Comparison of ENCODE assay signal across 12 cellular contexts in genomic region chr7:69782917-69783684, GRCh38.
DNase-seq lines count a peak whose midpoint lies in the region; ATAC-seq, FAIRE-seq and TF ChIP-seq lines count a peak whose summit lies in the region.
"Had no signal": no experiment of that assay in that cellular context is flagged by ENCODE, and none has a peak within 500 bp of the region (broad histone marks: within the 10 kb centered on the region; RNA-seq: fewer than 3 reads in every experiment).

No MANE protein-coding gene starts in this region.

- H3K27ac Mint-ChIP-seq in chondrocyte (ENCODE audit: unreplicated experiment): peak overlapping the region; percentile 58
- H3K27ac Mint-ChIP-seq in activated naive CD4-positive, alpha-beta T cell treated with anti-CD3 and anti-CD28 coated beads, Interleukin-2, amount 10 ng/mL, durations not matched to agents 7 days and 5 days: no peak overlapping the region
- H3K27ac Mint-ChIP-seq: T-helper 2 cell treated with Interferon-gamma antibody and Interleukin-4, amounts not matched to agents 5 μg/mL and 100 μg/mL, for 36 hours had no signal

- peaks cover 40% of the 10 kb centered on the region for H3K4me1 Mint-ChIP-seq in chondrocyte (ENCODE audit: low read depth)
- no peaks in the 10 kb centered on the region for H3K4me1 Mint-ChIP-seq in activated naive CD4-positive, alpha-beta T cell treated with anti-CD3 and anti-CD28 coated beads, Interleukin-2, amount 10 ng/mL, durations not matched to agents 7 days and 5 days

- H3K36me3 Mint-ChIP-seq in chondrocyte (ENCODE audit: low read depth): no peaks in the 10 kb centered on the region
- no peaks in the 10 kb centered on the region for H3K36me3 Mint-ChIP-seq in activated naive CD4-positive, alpha-beta T cell treated with anti-CD3 and anti-CD28 coated beads, Interleukin-2, amount 10 ng/mL, durations not matched to agents 7 days and 5 days

- FAIRE-seq in urothelium cell line (lab: Jason Lieb, UNC): no peak
- FAIRE-seq: colon had no signal

- no peak overlapping the region for H3K4me3 Mint-ChIP-seq in chondrocyte (ENCODE audit: unreplicated experiment)
- H3K4me3 Mint-ChIP-seq in activated naive CD4-positive, alpha-beta T cell treated with anti-CD3 and anti-CD28 coated beads, Interleukin-2, amount 10 ng/mL, durations not matched to agents 7 days and 5 days: no peak overlapping the region
- H3K4me3 Mint-ChIP-seq: T-helper 2 cell treated with Interferon-gamma antibody and Interleukin-4, amounts not matched to agents 5 μg/mL and 100 μg/mL, for 36 hours had no signal

- CTCF ChIA-PET in activated naive CD4-positive, alpha-beta T cell treated with anti-CD3 and anti-CD28 coated beads, Interleukin-2, amount 10 ng/mL, durations not matched to agents 7 days and 5 days (lab: Charles Lee): no interaction called here

- no peak for ATAC-seq in left colon

- H3K9me3 Mint-ChIP-seq in chondrocyte (ENCODE audit: low read depth): no peaks in the 10 kb centered on the region
- H3K9me3 Mint-ChIP-seq in activated naive CD4-positive, alpha-beta T cell treated with anti-CD3 and anti-CD28 coated beads, Interleukin-2, amount 10 ng/mL, durations not matched to agents 7 days and 5 days: peaks cover 4% of the 10 kb centered on the region

- DNase-seq in NCI-H345 (lab: John Stamatoyannopoulos, UW) (peak; percentile 44), NCI-H345 treated with DMSO at 0.1 percent for 48 hours (lab: John Stamatoyannopoulos, UW; ENCODE audit: unreplicated experiment) (no peak), chondrocyte (ENCODE audit: low spot score) (no peak), left colon (peak; percentile 27 to 38), ureter (ENCODE audit: low spot score) (peak; percentile 72), 8988T (no peak), urothelium cell line (ENCODE audit: low spot score) (no peak)
- no peak for DNase-seq in activated naive CD4-positive, alpha-beta T cell treated with anti-CD3 and anti-CD28 coated beads, Interleukin-2, amount 10 ng/mL, durations not matched to agents 7 days and 5 days
- DNase-seq: activated CD8-positive, alpha-beta memory T cell treated with anti-CD3 and anti-CD28 coated beads, Interleukin-2, amount 50 U/mL, for 48 hours; GDM1 had no signal

- intact Hi-C loops in left colon (cut with DNase I, micrococcal nuclease): no loop called here

- TF ChIP-seq CTCF in chondrocyte (IDR thresholded peaks at IDR 0.05): no peak

- no peaks in the 10 kb centered on the region for H3K27me3 Mint-ChIP-seq in chondrocyte (ENCODE audit: low read depth)
- H3K27me3 Mint-ChIP-seq in activated naive CD4-positive, alpha-beta T cell treated with anti-CD3 and anti-CD28 coated beads, Interleukin-2, amount 10 ng/mL, durations not matched to agents 7 days and 5 days: no peaks in the 10 kb centered on the region

Comparison
In these comparisons a context has a peak if more than half of its experiments do, and no peak if none do; other contexts are left out.
1. DNase-seq: peak in NCI-H345 (single experiment), left colon (2 of 2) and ureter (single experiment); none in NCI-H345 treated with DMSO at 0.1 percent for 48 hours (single experiment), chondrocyte (single experiment), activated naive CD4-positive, alpha-beta T cell treated with anti-CD3 and anti-CD28 coated beads, Interleukin-2, amount 10 ng/mL, durations not matched to agents 7 days and 5 days (single experiment), 8988T (single experiment) and urothelium cell line (single experiment).